In genomic region chr11:61334434-61335354, GRCh38 we compare ENCODE assay signal across 8 cellular contexts. TPM values are rescaled to one million over a fixed set of nuclear protein-coding genes. Genes with fewer than 3 reads are reported as not detected.
DNase-seq lines count a peak whose midpoint lies in the region; ATAC-seq and TF ChIP-seq lines count a peak whose summit lies in the region.

No MANE protein-coding gene starts in this region.

- no peak for ATAC-seq in GM19397 (IDR thresholded peaks at IDR 0.05; ENCODE audit: unreplicated experiment)

- no peak for TF ChIP-seq CTCF in AG04450 (IDR thresholded peaks at IDR 0.05; ENCODE audit: low read depth, low read length)
- TF ChIP-seq CTCF in adrenal gland (IDR thresholded peaks at IDR 0.05), result no peak
- TF ChIP-seq CTCF in liver (IDR thresholded peaks at IDR 0.05; ENCODE audit: low read depth, low read length, missing input control), result no peak

- H3K27ac ChIP-seq in AG04450 (ENCODE audit: low read depth, low read length) (peak overlapping the region; percentile 39), adrenal gland (peak overlapping the region; percentile 82 to 98 (median 92)), liver (ENCODE audit: low read depth in 1 of 2, low read length in 2 of 2) (peak overlapping the region; percentile 83 to 94)

- H3K9ac ChIP-seq in liver (ENCODE audit: low read depth in 1 of 2, low read length in 2 of 2), result peak overlapping the region; percentile 56 to 60

- H3K27me3 ChIP-seq in AG04450 (ENCODE audit: control insufficient read depth, insufficient read depth, low read length), result no peaks in the 10 kb centered on the region
- no peaks in the 10 kb centered on the region for H3K27me3 ChIP-seq in adrenal gland
- H3K27me3 ChIP-seq in liver (ENCODE audit: control insufficient read depth in 4 of 4, insufficient read depth in 4 of 4, low read length in 3 of 4), result no peaks in the 10 kb centered on the region
- no peaks in the 10 kb centered on the region for H3K27me3 ChIP-seq in HAP-1 (ENCODE audit: low read depth)

- no peak for DNase-seq in AG04450 (ENCODE audit: low read depth, low spot score)
- DNase-seq in HT1080 (ENCODE audit: low read depth), result peak; percentile 44
- peak in 6 of 7 donors; percentile 76 to 92 (median 88) for DNase-seq in adrenal gland
- no peak for DNase-seq in HAP-1 (ENCODE audit: low spot score in 2 of 2)
- DNase-seq in RPMI8226, result no peak
- no peak for DNase-seq in GDM1 (lab: John Stamatoyannopoulos, UW)

- 56 to 67% (median 60%) methylated on average over 10 to 16 of the region's 16 CpGs for WGBS in adrenal gland, 4 donors
- WGBS in liver, result 34% methylated on average over 16 of the region's 16 CpGs

- peak in 1 of 2 donors; percentile 58 for TF ChIP-seq POLR2A in adrenal gland (IDR thresholded peaks at IDR 0.05)

- H3K4me3 ChIP-seq in AG04450 (ENCODE audit: low read depth, low read length), result no peak overlapping the region
- H3K4me3 ChIP-seq in adrenal gland, result no peak overlapping the region
- H3K4me3 ChIP-seq in liver (ENCODE audit: low read depth in 1 of 3, low read length in 3 of 3), result peak overlapping the region; percentile 4 to 88 (median 62)
- H3K4me3 ChIP-seq in HAP-1, result no peak overlapping the region

- CTCF ChIA-PET in AG04450 (lab: Charles Lee), result interaction anchor here (0.9 to 10.2 kb wide), 7 partner anchors 27 to 304 kb away, joined by 3 to 519 read pairs (median 6); partner anchors contain the start of genes CYB561A3, TMEM138 and TMEM216

- in situ Hi-C loops in HAP-1 (cut with MboI; ENCODE audit: low sequenced_read_pairs), result loop anchor here (5.0 kb wide), 1 partner anchor 53 kb away; no protein-coding TSS in a partner anchor

- H3K4me1 ChIP-seq in adrenal gland (replicated peaks in 1 of 2), result peaks cover 46 to 58% of the 10 kb centered on the region in 2 donors
- peaks cover 3 to 47% (median 37%) of the 10 kb centered on the region in 4 donors for H3K4me1 ChIP-seq in liver (ENCODE audit: control insufficient read depth in 4 of 4, insufficient read depth in 4 of 4, low read length in 3 of 4)
- peaks cover 37% of the 10 kb centered on the region for H3K4me1 ChIP-seq in HAP-1

- intact Hi-C loops in adrenal gland (cut with DNase I), result no loop called here

- H3K9me3 ChIP-seq in AG04450 (ENCODE audit: control insufficient read depth, insufficient read depth, low read length), result no peaks in the 10 kb centered on the region; the same call in 1 of the 2 replicates
- no peaks in the 10 kb centered on the region for H3K9me3 ChIP-seq in adrenal gland (replicated peaks in 1 of 3)
- no peaks in the 10 kb centered on the region for H3K9me3 ChIP-seq in liver (ENCODE audit: control insufficient read depth in 4 of 4, low read length in 3 of 4)
- H3K9me3 ChIP-seq in HAP-1, result no peaks in the 10 kb centered on the region

- TF ChIP-seq RAD21 in liver (IDR thresholded peaks at IDR 0.05), result no peak

- H3K36me3 ChIP-seq in adrenal gland (replicated peaks in 1 of 2), result peaks cover 0 to 17% of the 10 kb centered on the region in 2 donors
- peaks cover 3 to 17% (median 9%) of the 10 kb centered on the region in 4 donors for H3K36me3 ChIP-seq in liver (ENCODE audit: control insufficient read depth in 4 of 4, insufficient read depth in 3 of 4, low read depth in 1 of 4, low read length in 3 of 4)
- H3K36me3 ChIP-seq in HAP-1 (replicated peaks), result peaks cover 33% of the 10 kb centered on the region

- POLR2A ChIA-PET in AG04450 (lab: Yijun Ruan, JAX), result interaction anchor here (1.0 to 2.5 kb wide), 4 partner anchors 24 to 55 kb away, joined by 3 to 15 read pairs (median 5); partner anchors contain the start of genes CYB561A3 and TMEM138

TF ChIP-seq in liver, 16 proteins besides CTCF, POLR2A, EP300 and RAD21 (continues in another document):
- TF ChIP-seq NR2F2 (IDR thresholded peaks at IDR 0.05), result no peak
- TF ChIP-seq FOXA2 (IDR thresholded peaks at IDR 0.05), result no peak
- TF ChIP-seq EGR1 (IDR thresholded peaks at IDR 0.05; ENCODE audit: low read depth in 2 of 2), result no peak
- TF ChIP-seq HNF4A (conservative IDR thresholded peaks at IDR 0.05), result peak; percentile 97 to 98
- TF ChIP-seq YY1 (IDR thresholded peaks at IDR 0.05), result peak; percentile 38
- no peak for TF ChIP-seq ZBTB33 (IDR thresholded peaks at IDR 0.05)
- TF ChIP-seq JUND (IDR thresholded peaks at IDR 0.05), result peak; percentile 37 to 76
- no peak for TF ChIP-seq ATF3 (IDR thresholded peaks at IDR 0.05)
- peak; percentile 81 for TF ChIP-seq SP1 (IDR thresholded peaks at IDR 0.05)
- peak; percentile 64 to 70 for TF ChIP-seq RXRA (IDR thresholded peaks at IDR 0.05)
- TF ChIP-seq HNF4G (IDR thresholded peaks at IDR 0.05), result peak; percentile 82
- TF ChIP-seq MAX (IDR thresholded peaks at IDR 0.05), result no peak

RNA-seq across cellular contexts. Expression of gene TKFC, which starts 1.7 kb away (rescaled TPM):
- 20.3 and 24.9 TPM in 2 replicates for polyA plus RNA-seq in AG04450 (2011; rRNA removed)
- polyA minus RNA-seq in AG04450 (2011; rRNA and poly(A)+ RNA removed), result 16.5 and 24.6 TPM in 2 replicates
- total RNA-seq in HT1080 (2014; rRNA removed; shearing (Covaris generic)), result 48.8 and 56.6 TPM in 2 replicates
- polyA plus RNA-seq in HT1080 (2015; cell fraction: cytosol; rRNA removed), result 67.0 and 67.5 TPM in 2 replicates
- 165 and 176 TPM in 2 replicates for polyA plus RNA-seq in HT1080 (2015; cell fraction: nucleus; rRNA removed)
- 100 to 1,000 TPM; 144 to 603 (median 273) TPM for total RNA-seq in adrenal gland
- 100 to 1,000 TPM; 135 to 294 (median 198) TPM for polyA plus RNA-seq in adrenal gland
- total RNA-seq in liver, result 10 to 100 TPM; 15.7 to 47.7 TPM
- 100 to 1,000 TPM in 1 of 2 donors, 10 to 100 TPM in 1; 59.2 to 134 TPM for polyA plus RNA-seq in liver

RNA-seq across cellular contexts. Expression of gene DDB1, which starts 1.8 kb away (rescaled TPM):
- polyA plus RNA-seq in AG04450 (2011; rRNA removed) (286 and 340 TPM in 2 replicates), adrenal gland (100 to 1,000 TPM; 165 to 374 (median 308) TPM), liver (10 to 100 TPM; 37.5 to 70.2 TPM)
- 432 and 481 TPM in 2 replicates for polyA minus RNA-seq in AG04450 (2011; rRNA and poly(A)+ RNA removed)
- 253 and 271 TPM in 2 replicates for total RNA-seq in HT1080 (2014; rRNA removed; shearing (Covaris generic))
- 151 and 162 TPM in 2 replicates for polyA plus RNA-seq in HT1080 (2015; cell fraction: cytosol; rRNA removed)
- polyA plus RNA-seq in HT1080 (2015; cell fraction: nucleus; rRNA removed), result 336 and 347 TPM in 2 replicates
- total RNA-seq in adrenal gland (100 to 1,000 TPM; 405 to 885 (median 674) TPM), liver (100 to 1,000 TPM; 108 to 146 TPM)

RNA-seq across cellular contexts. Expression of gene CYB561A3, which starts 27.0 kb away (rescaled TPM):
- polyA plus RNA-seq in AG04450 (2011; rRNA removed) (34.5 and 43.7 TPM in 2 replicates), adrenal gland (100 to 1,000 TPM; 108 to 299 (median 284) TPM), liver (10 to 100 TPM; 20.2 to 34.6 TPM)
- polyA minus RNA-seq in AG04450 (2011; rRNA and poly(A)+ RNA removed), result 37.5 and 46.2 TPM in 2 replicates
- total RNA-seq in HT1080 (2014; rRNA removed; shearing (Covaris generic)), result 49.6 and 68.1 TPM in 2 replicates
- 48.9 and 58.9 TPM in 2 replicates for polyA plus RNA-seq in HT1080 (2015; cell fraction: cytosol; rRNA removed)
- polyA plus RNA-seq in HT1080 (2015; cell fraction: nucleus; rRNA removed), result 59.1 and 59.5 TPM in 2 replicates
- total RNA-seq in adrenal gland (1,000 to 10,000 TPM in 3 of 8 donors, 100 to 1,000 TPM in 5; 137 to 1,306 (median 828) TPM), liver (10 to 100 TPM; 22.2 to 36.5 TPM)

RNA-seq across cellular contexts. Expression of gene TMEM138, which starts 27.5 kb away (rescaled TPM):
- 71.7 and 79.2 TPM in 2 replicates for polyA plus RNA-seq in AG04450 (2011; rRNA removed)
- 29.8 and 40.9 TPM in 2 replicates for polyA minus RNA-seq in AG04450 (2011; rRNA and poly(A)+ RNA removed)
- total RNA-seq in HT1080 (2014; rRNA removed; shearing (Covaris generic)), result 52.5 and 64.2 TPM in 2 replicates
- 64.0 and 68.3 TPM in 2 replicates for polyA plus RNA-seq in HT1080 (2015; cell fraction: cytosol; rRNA removed)
- polyA plus RNA-seq in HT1080 (2015; cell fraction: nucleus; rRNA removed), result 107 and 116 TPM in 2 replicates
- total RNA-seq in adrenal gland, result 100 to 1,000 TPM in 5 of 8 donors, 10 to 100 TPM in 3; 79.4 to 183 (median 134) TPM
- polyA plus RNA-seq in adrenal gland, result 100 to 1,000 TPM; 244 to 276 (median 259) TPM
- total RNA-seq in liver, result 10 to 100 TPM; 13.5 to 19.7 TPM
- 10 to 100 TPM; 28.8 to 39.6 TPM for polyA plus RNA-seq in liver

RNA-seq across cellular contexts. Expression of gene VWCE, which starts 39.6 kb away (rescaled TPM):
- polyA plus RNA-seq in AG04450 (2011; rRNA removed), result 1.4 and 1.7 TPM in 2 replicates
- 1.7 and 1.8 TPM in 2 replicates for polyA minus RNA-seq in AG04450 (2011; rRNA and poly(A)+ RNA removed)
- total RNA-seq in HT1080 (2014; rRNA removed; shearing (Covaris generic)), result 0.17 and 0.23 TPM in 2 replicates
- 0.09 and 0.19 TPM in 2 replicates for polyA plus RNA-seq in HT1080 (2015; cell fraction: cytosol; rRNA removed)
- polyA plus RNA-seq in HT1080 (2015; cell fraction: nucleus; rRNA removed), result 2.4 and 2.7 TPM in 2 replicates
- total RNA-seq in adrenal gland, result 1 to 10 TPM in 7 of 8 donors, under 1 TPM in 1; 0.69 to 4.4 (median 2.5) TPM
- polyA plus RNA-seq in adrenal gland, result 1 to 10 TPM in 2 of 3 donors, under 1 TPM in 1; 0.55 to 5.8 (median 3.8) TPM
- 1 to 10 TPM; 1.9 to 3.3 TPM for total RNA-seq in liver
- polyA plus RNA-seq in liver, result 1 to 10 TPM; 2.2 to 6.0 TPM

Comparison
In these comparisons a context has a peak if more than half of its experiments do, and no peak if none do; other contexts are left out.
1. DNase-seq: peak in HT1080 (single experiment) and adrenal gland (6 of 7); none in AG04450 (single experiment), HAP-1 (0 of 2), RPMI8226 (single experiment) and GDM1 (single experiment).
2. H3K27ac ChIP-seq: peak in every context shown above with its lines; median percentile 92 in adrenal gland; 88 in liver; 39 in AG04450.
3. H3K4me3 ChIP-seq: peak in liver (3 of 3); none in AG04450 (single experiment), adrenal gland (0 of 4) and HAP-1 (single experiment).